ENCODE assay signal across 8 cellular contexts in genomic region chr14:75981426-75981825, GRCh38. TPM values are rescaled to one million over a fixed set of nuclear protein-coding genes. Genes with fewer than 3 reads are reported as not detected.
DNase-seq lines count a peak whose midpoint lies in the region; ATAC-seq and TF ChIP-seq lines count a peak whose summit lies in the region.

No MANE protein-coding gene starts in this region.

- intact Hi-C loops in colonic mucosa (cut with DNase I), result loop anchor here (2.0 to 5.0 kb wide), 3 partner anchors 75 to 404 kb away; partner anchors contain the start of gene FLVCR2

- TF ChIP-seq CTCF in colonic mucosa (IDR thresholded peaks at IDR 0.05), result no peak
- no peak for TF ChIP-seq CTCF in thoracic aorta (IDR thresholded peaks at IDR 0.05)

- H3K9me3 ChIP-seq in colonic mucosa (no peaks in the 10 kb centered on the region), mononuclear cell (ENCODE audit: low read depth, low read length) (no peaks in the 10 kb centered on the region), thoracic aorta (no peaks in the 10 kb centered on the region)

- H3K4me3 ChIP-seq in colonic mucosa, result peak overlapping the region; percentile 83
- H3K4me3 ChIP-seq in mononuclear cell (ENCODE audit: low read length), result peak overlapping the region; percentile 58
- H3K4me3 ChIP-seq in thoracic aorta, result peak overlapping the region; percentile 93

- H3K4me1 ChIP-seq in colonic mucosa (peaks cover 10% of the 10 kb centered on the region), mononuclear cell (ENCODE audit: insufficient read depth, low read length) (peaks cover 42% of the 10 kb centered on the region), thoracic aorta (ENCODE audit: control insufficient read depth in 1 of 2, low read depth in 2 of 2) (peaks cover 15 to 61% of the 10 kb centered on the region in 2 donors)

- H3K27me3 ChIP-seq in colonic mucosa, result no peaks in the 10 kb centered on the region
- H3K27me3 ChIP-seq in mononuclear cell (ENCODE audit: insufficient read depth, low read length), result no peaks in the 10 kb centered on the region
- no peaks in the 10 kb centered on the region for H3K27me3 ChIP-seq in thoracic aorta (replicated peaks; ENCODE audit: insufficient read depth)

- peak overlapping the region; percentile 70 to 81 for H3K9ac ChIP-seq in colonic mucosa (ENCODE audit: low read depth in 2 of 2, low read length in 2 of 2)

- ATAC-seq in HG03103 (IDR thresholded peaks at IDR 0.05; ENCODE audit: low read depth, unreplicated experiment), result peak; percentile 40
- ATAC-seq in thoracic aorta (ENCODE audit: insufficient number of reproducible peaks, low FRiP score, low read depth), result no peak
- no peak for ATAC-seq in GM18867 (IDR thresholded peaks at IDR 0.05; ENCODE audit: unreplicated experiment)

- no peaks in the 10 kb centered on the region for H3K36me3 ChIP-seq in colonic mucosa
- H3K36me3 ChIP-seq in thoracic aorta, result no peaks in the 10 kb centered on the region

- peak overlapping the region; percentile 86 for H3K27ac ChIP-seq in colonic mucosa
- peak overlapping the region; percentile 99 for H3K27ac ChIP-seq in thoracic aorta

- DNase-seq in activated gamma-delta T cell treated with Interleukin-2 at 50 U/mL for 16 hours, result peak; percentile 8
- DNase-seq in activated gamma-delta T cell (lab: John Stamatoyannopoulos, UW), result no peak
- DNase-seq in RPMI7951 (ENCODE audit: low read depth), result peak; percentile 26
- DNase-seq in colonic mucosa, result no peak
- DNase-seq in thoracic aorta (ENCODE audit: low spot score), result no peak

RNA-seq across cellular contexts. Expression of gene TGFB3, which starts 0.4 kb away (rescaled TPM):
- 1.8 and 3.6 TPM in 2 replicates for total RNA-seq in RPMI7951 (2014; rRNA removed; shearing (Covaris generic))
- total RNA-seq in colonic mucosa, result 1 to 10 TPM; 3.9 to 6.5 TPM
- 2.9 TPM for total RNA-seq in mononuclear cell
- total RNA-seq in thoracic aorta, result 10 to 100 TPM; 46.4 to 67.1 TPM

RNA-seq across cellular contexts. Expression of gene IFT43, which starts 4.1 kb away (rescaled TPM):
- 38.5 and 41.6 TPM in 2 replicates for total RNA-seq in RPMI7951 (2014; rRNA removed; shearing (Covaris generic))
- 10 to 100 TPM; 26.5 to 26.6 TPM for total RNA-seq in colonic mucosa
- 4.8 TPM for total RNA-seq in mononuclear cell
- total RNA-seq in thoracic aorta, result 10 to 100 TPM; 27.5 to 80.8 TPM

Comparison
In these comparisons a context has a peak if more than half of its experiments do, and no peak if none do; other contexts are left out.
1. DNase-seq: peak in activated gamma-delta T cell treated with Interleukin-2 at 50 U/mL for 16 hours (single experiment) and RPMI7951 (single experiment); none in activated gamma-delta T cell (single experiment), colonic mucosa (single experiment) and thoracic aorta (single experiment).
2. RNA of gene TGFB3, which starts 0.4 kb away (total RNA-seq): 46.4 to 67.1 TPM in thoracic aorta; 3.9 to 6.5 TPM in colonic mucosa, 1.8 to 3.6 TPM in RPMI7951 and 2.9 TPM in mononuclear cell (single experiment); every median in the first group is over 4 times any median in the second.
3. Peak in every context shown above with its lines, with median percentiles within 50 percentile points of each other: H3K4me3 ChIP-seq.